In the genomic region with DNA sequence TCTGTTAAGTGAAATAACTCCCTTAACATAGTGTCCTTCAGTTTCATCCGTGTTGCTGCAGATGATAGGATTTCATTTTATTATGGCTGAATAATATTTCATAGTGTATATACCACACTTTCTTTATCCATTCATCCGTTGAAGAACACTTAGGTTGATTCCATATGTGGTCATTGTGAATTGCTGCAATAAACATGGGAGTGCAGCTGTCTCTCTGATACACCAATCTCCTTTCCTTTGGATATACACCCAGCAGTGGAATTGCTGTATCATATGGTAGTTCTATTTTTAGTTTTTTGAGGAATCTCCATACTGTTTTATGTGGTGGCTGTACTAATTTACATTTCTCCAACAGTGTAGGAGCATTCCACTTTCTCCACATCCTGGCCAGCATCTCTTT, we compare ENCODE assay signal across 28 cellular contexts.
"Had no signal": no experiment of that assay in that cellular context is flagged by ENCODE, and none has a peak within 500 bp of the region (broad histone marks: within the 10 kb centered on the region; RNA-seq: fewer than 3 reads in every experiment).

No MANE protein-coding gene starts in this region.

- DNase-seq: activated CD4-positive, alpha-beta T cell treated with anti-CD3 and anti-CD28 coated beads for 48 hours; activated CD4-positive, alpha-beta T cell treated with anti-CD3 and anti-CD28 coated beads, Interleukin-2, amount 50 U/mL, for 48 hours; activated CD8-positive, alpha-beta memory T cell treated with anti-CD3 and anti-CD28 coated beads for 24 hours; activated T-cell treated with anti-CD3 and anti-CD28 coated beads, Interleukin-2, amount 50 U/mL, for 1 hour; anterior cingulate cortex; central memory CD4-positive, alpha-beta T cell; colonic mucosa; effector CD8-positive, alpha-beta T cell; kidney glomerular epithelial cell; left lung; nephron progenitor cell; pancreas; psoas muscle; sigmoid colon; stimulated activated CD4-positive, alpha-beta T cell treated with anti-CD3 and anti-CD28 coated beads, Interleukin-15, amount 100 ng/mL, for 24 hours; stimulated activated CD4-positive, alpha-beta T cell treated with anti-CD3 and anti-CD28 coated beads, Interleukin-2, amount 100 ng/mL, for 24 hours; stimulated activated naive CD4-positive, alpha-beta T cell; T-helper 9 cell; tibial artery; upper lobe of right lung; WERI-Rb-1 had no signal

- H3K27ac ChIP-seq: breast epithelium, colonic mucosa, left lung, pancreas, psoas muscle, sigmoid colon, suprapubic skin, tibial artery, upper lobe of right lung, WERI-Rb-1 had no signal

- H3K4me3 Mint-ChIP-seq: activated naive CD8-positive, alpha-beta T cell; activated T-helper 17 cell treated with anti-CD3 and anti-CD28 coated beads, Interleukin-2, amount 50 U/mL, for 72 hours; nephron progenitor cell; T-helper 1 cell treated with Interleukin-12 subunit alpha and Interleukin-12 subunit beta and Interleukin-4 antibody, amounts not matched to agents 30 μg/mL and 1 μg/mL, for 36 hours had no signal

- H3K9me3 ChIP-seq: colonic mucosa, pancreas, sigmoid colon, upper lobe of right lung had no signal

- H3K27ac Mint-ChIP-seq: activated naive CD8-positive, alpha-beta T cell; activated T-helper 17 cell treated with anti-CD3 and anti-CD28 coated beads, Interleukin-2, amount 50 U/mL, for 72 hours; nephron progenitor cell; T-helper 1 cell treated with Interleukin-12 subunit alpha and Interleukin-12 subunit beta and Interleukin-4 antibody, amounts not matched to agents 30 μg/mL and 1 μg/mL, for 36 hours had no signal

- H3K4me1 ChIP-seq: breast epithelium, colonic mucosa, left lung, pancreas, psoas muscle, sigmoid colon, suprapubic skin, tibial artery, upper lobe of right lung had no signal

- H3K4me3 ChIP-seq: breast epithelium, colonic mucosa, left lung, lung, pancreas, psoas muscle, sigmoid colon, suprapubic skin, tibial artery, upper lobe of right lung had no signal

- H3K27me3 Mint-ChIP-seq: activated naive CD8-positive, alpha-beta T cell; activated T-helper 17 cell treated with anti-CD3 and anti-CD28 coated beads, Interleukin-2, amount 50 U/mL, for 72 hours had no signal

- H3K27me3 ChIP-seq: breast epithelium, colonic mucosa, left lung, pancreas, sigmoid colon, suprapubic skin, tibial artery, upper lobe of right lung had no signal

- ATAC-seq: activated CD4-positive, CD25-positive, alpha-beta regulatory T cell treated with anti-CD3 and anti-CD28 coated beads, Interleukin-2, amount 50 U/mL, for 24 hours; activated T-helper 17 cell treated with anti-CD3 and anti-CD28 coated beads, Interleukin-2, amount 50 U/mL, for 72 hours; left lung; pancreas; psoas muscle; upper lobe of right lung had no signal
